Comparison of ENCODE assay signal across 17 cellular contexts in genomic region chr2:172919732-172920131, GRCh38.
DNase-seq lines count a peak whose midpoint lies in the region; ATAC-seq, FAIRE-seq and TF ChIP-seq lines count a peak whose summit lies in the region.
"Had no signal": no experiment of that assay in that cellular context is flagged by ENCODE, and none has a peak within 500 bp of the region (broad histone marks: within the 10 kb centered on the region; RNA-seq: fewer than 3 reads in every experiment).

No MANE protein-coding gene starts in this region.

- no peak for DNase-seq in H1 (ENCODE audit: low read depth in 1 of 2, low spot score in 2 of 2)
- DNase-seq in BE2C: no peak
- DNase-seq in COR-L47 (lab: John Stamatoyannopoulos, UW): no peak
- DNase-seq in CD14-positive monocyte (ENCODE audit: low spot score): no peak
- DNase-seq: activated CD4-positive, alpha-beta T cell treated with anti-CD3 and anti-CD28 coated beads for 4 hours; activated T-cell treated with anti-CD3 and anti-CD28 coated beads, Interleukin-2, amount 50 U/mL, for 4 hours; anterior cingulate cortex; CD4-positive, CD25-positive, alpha-beta regulatory T cell; mammary epithelial cell; NCI-H345; PC-9 had no signal

- no peak overlapping the region for H3K4me2 ChIP-seq in H1 (ENCODE audit: insufficient read depth in 1 of 2, low read depth in 2 of 2, low read length in 2 of 2)
- H3K4me2 ChIP-seq: PC-9 had no signal

- no peak overlapping the region for H4K91ac ChIP-seq in H1 (replicated peaks; ENCODE audit: insufficient read length, low read length)

- H3K9me3 Mint-ChIP-seq in CD14-positive monocyte: peaks cover 0 to 2% (median 0%) of the 10 kb centered on the region in 7 donors
- H3K9me3 Mint-ChIP-seq: activated T-cell treated with anti-CD3 and anti-CD28 coated beads, Interleukin-2, amount 50 U/mL, for 4 hours; CD4-positive, CD25-positive, alpha-beta regulatory T cell; dendritic cell treated with granulocyte-macrophage colony-stimulating factor and Interleukin-4, amounts not matched to agents 40 ng/mL and 50 ng/mL, for 4 days; T-helper 1 cell treated with Interleukin-12 subunit alpha and Interleukin-12 subunit beta and Interleukin-4 antibody, amounts not matched to agents 30 μg/mL and 1 μg/mL, for 36 hours had no signal

- H3K14ac ChIP-seq in H1 (ENCODE audit: insufficient read length): no peak overlapping the region

- H3K27me3 ChIP-seq in H1 (replicated peaks in 1 of 4; ENCODE audit: control insufficient read depth in 3 of 4, extremely low read depth in 1 of 4, insufficient read depth in 3 of 4, low read length in 3 of 4): no peaks in the 10 kb centered on the region
- H3K27me3 ChIP-seq in BE2C: no peaks in the 10 kb centered on the region

- CTCF ChIA-PET in H1 (lab: Charles Lee; ENCODE audit: partially characterized antibody): interaction anchor here (1.2 to 5.9 kb wide), 3 partner anchors 13 to 113 kb away, joined by 3 to 51 read pairs (median 8); no protein-coding TSS in a partner anchor

- H3K23ac ChIP-seq in H1 (ENCODE audit: insufficient read length): no peak overlapping the region

- no peak overlapping the region for H2BK20ac ChIP-seq in H1 (ENCODE audit: low read length)

- TF ChIP-seq CTCF in H1 (IDR thresholded peaks at IDR 0.05; ENCODE audit: control extremely low read depth in 1 of 3, insufficient read depth in 1 of 3, low read depth in 1 of 3, low read length in 3 of 3) (no peak), BE2C (IDR thresholded peaks at IDR 0.05; ENCODE audit: low read depth, low read length) (no peak), CD14-positive monocyte (IDR thresholded peaks at IDR 0.05) (no peak)

- no peak overlapping the region for H2BK15ac ChIP-seq in H1 (ENCODE audit: low read length)

- no peaks in the 10 kb centered on the region for H3K36me3 ChIP-seq in H1 (ENCODE audit: control insufficient read depth in 2 of 4, insufficient read depth in 4 of 4, low read length in 3 of 4)
- no peaks in the 10 kb centered on the region for H3K36me3 ChIP-seq in BE2C

- H3K79me1 ChIP-seq in H1 (ENCODE audit: low read depth, low read length): no peaks in the 10 kb centered on the region

- no peaks in the 10 kb centered on the region for H3K23me2 ChIP-seq in H1 (ENCODE audit: low read depth, low read length)

- no peak overlapping the region for H4K5ac ChIP-seq in H1 (ENCODE audit: insufficient read length, low read depth, low read length)

- H3K4me3 ChIP-seq in H1 (ENCODE audit: extremely low read depth in 1 of 4, insufficient read depth in 2 of 4, low read depth in 3 of 4, low read length in 4 of 4) (no peak overlapping the region), BE2C (ENCODE audit: low read depth, low read length) (no peak overlapping the region)
- H3K4me3 ChIP-seq: PC-9 had no signal

- peak overlapping the region; percentile 38; the same call in 1 of the 2 replicates for H4K8ac ChIP-seq in H1 (ENCODE audit: extremely low read depth, insufficient read depth, low read length)

- no peak for TF ChIP-seq EP300 in H1 (IDR thresholded peaks at IDR 0.05; ENCODE audit: borderline replicate concordance in 1 of 2, low read depth in 2 of 2, low read length in 2 of 2)

- no peak for TF ChIP-seq POLR2A in H1 (IDR thresholded peaks at IDR 0.05; ENCODE audit: control extremely low read depth in 1 of 2, low read depth in 2 of 2, low read length in 2 of 2)

- H2AK5ac ChIP-seq in H1 (ENCODE audit: low read depth, low read length): no peak overlapping the region

- POLR2A ChIA-PET in H1 (lab: Charles Lee; ENCODE audit: partially characterized antibody): no interaction called here

- WGBS in H1 (ENCODE audit: extremely low coverage in 1 of 2, insufficient coverage in 1 of 2, insufficient read length in 1 of 2, insufficient replicate concordance in 2 of 2, low coverage in 1 of 2, low lambda C conversion rate in 2 of 2, missing lambda C conversion rate in 1 of 2), 2 experiments: 86% methylated on average over 5 of the region's 5 CpGs; no CpG with 5 or more reads in 1 of the 2 experiments

- no peak overlapping the region for H2AFZ ChIP-seq in H1 (ENCODE audit: low read length)
- H2AFZ ChIP-seq: PC-9 had no signal

- H3K9ac ChIP-seq in H1 (replicated peaks in 1 of 4; ENCODE audit: extremely low read depth in 1 of 4, low read depth in 3 of 4, low read length in 3 of 4): no peak overlapping the region

- ATAC-seq in GM18873 (IDR thresholded peaks at IDR 0.05; ENCODE audit: low FRiP score, unreplicated experiment) (peak; percentile 82), GM21619 (IDR thresholded peaks at IDR 0.05; ENCODE audit: unreplicated experiment) (peak; percentile 81), HG03095 (IDR thresholded peaks at IDR 0.05; ENCODE audit: unreplicated experiment) (peak; percentile 90)
- ATAC-seq: activated T-cell treated with anti-CD3 and anti-CD28 coated beads, Interleukin-2, amount 50 U/mL, for 4 hours had no signal

- H3K27ac Mint-ChIP-seq in CD14-positive monocyte: peak overlapping the region in 1 of 7 donors; percentile 50
- H3K27ac Mint-ChIP-seq: CD4-positive, CD25-positive, alpha-beta regulatory T cell; dendritic cell treated with granulocyte-macrophage colony-stimulating factor and Interleukin-4, amounts not matched to agents 40 ng/mL and 50 ng/mL, for 4 days; T-helper 1 cell treated with Interleukin-12 subunit alpha and Interleukin-12 subunit beta and Interleukin-4 antibody, amounts not matched to agents 30 μg/mL and 1 μg/mL, for 36 hours had no signal

- intact Hi-C loops in CD14-positive monocyte (cut with micrococcal nuclease): no loop called here

- H3K79me2 ChIP-seq in H1 (ENCODE audit: control insufficient read depth in 1 of 2, insufficient read depth in 2 of 2, low read length in 2 of 2): no peaks in the 10 kb centered on the region

- peaks cover 4 to 14% (median 6%) of the 10 kb centered on the region in 3 donors for H3K27me3 Mint-ChIP-seq in CD14-positive monocyte (ENCODE audit: low read depth in 3 of 3)

- FAIRE-seq in H1 (lab: Jason Lieb, UNC): no peak

- H3K4me1 ChIP-seq in H1 (replicated peaks in 1 of 4; ENCODE audit: control insufficient read depth in 3 of 4, insufficient read depth in 4 of 4, low read length in 3 of 4): peaks cover 0 to 4% (median 0%) of the 10 kb centered on the region in 4 experiments; a peak in 2 of 7 replicates
- H3K4me1 ChIP-seq in BE2C: no peaks in the 10 kb centered on the region

- H4K20me1 ChIP-seq in H1 (replicated peaks in 1 of 2; ENCODE audit: control insufficient read depth in 1 of 2, insufficient read depth in 2 of 2, low read length in 2 of 2): no peaks in the 10 kb centered on the region

- no peak for TF ChIP-seq RAD21 in H1 (IDR thresholded peaks at IDR 0.05 in 1 of 2, conservative IDR thresholded peaks at IDR 0.05 in 1 of 2; ENCODE audit: low read depth in 2 of 2, low read length in 2 of 2)

- H3K4me3 Mint-ChIP-seq in CD14-positive monocyte: no peak overlapping the region
- H3K4me3 Mint-ChIP-seq: activated T-cell treated with anti-CD3 and anti-CD28 coated beads, Interleukin-2, amount 50 U/mL, for 4 hours; CD4-positive, CD25-positive, alpha-beta regulatory T cell; dendritic cell treated with granulocyte-macrophage colony-stimulating factor and Interleukin-4, amounts not matched to agents 40 ng/mL and 50 ng/mL, for 4 days; T-helper 1 cell treated with Interleukin-12 subunit alpha and Interleukin-12 subunit beta and Interleukin-4 antibody, amounts not matched to agents 30 μg/mL and 1 μg/mL, for 36 hours had no signal

- H2BK5ac ChIP-seq in H1 (ENCODE audit: low read depth, low read length): no peak overlapping the region

- no peak overlapping the region for H3K27ac ChIP-seq in H1 (ENCODE audit: low read depth, low read length)
- H3K27ac ChIP-seq: HL-60, PC-9 had no signal

- no peak overlapping the region for H3K56ac ChIP-seq in H1 (replicated peaks; ENCODE audit: insufficient read length, low read depth, low read length)

- peaks cover 3% of the 10 kb centered on the region for H3K4me1 Mint-ChIP-seq in CD14-positive monocyte
- H3K4me1 Mint-ChIP-seq: CD4-positive, CD25-positive, alpha-beta regulatory T cell had no signal

- no peak overlapping the region for H3K4ac ChIP-seq in H1 (replicated peaks; ENCODE audit: insufficient read length, low read depth, low read length)

- H2BK12ac ChIP-seq in H1 (ENCODE audit: low read depth, low read length): no peak overlapping the region

- no peaks in the 10 kb centered on the region for H3K36me3 Mint-ChIP-seq in CD14-positive monocyte
- H3K36me3 Mint-ChIP-seq: CD4-positive, CD25-positive, alpha-beta regulatory T cell had no signal

- no peak overlapping the region for H3K18ac ChIP-seq in H1 (ENCODE audit: extremely low read depth, low read length)

- H3K9me3 ChIP-seq in H1 (ENCODE audit: insufficient read depth in 2 of 2, low read depth in 1 of 2, low read length in 1 of 2) (no peaks in the 10 kb centered on the region), BE2C (no peaks in the 10 kb centered on the region)

- no peak overlapping the region for H2BK120ac ChIP-seq in H1 (replicated peaks; ENCODE audit: low read depth, low read length)

TF ChIP-seq in H1, 55 proteins besides CTCF, POLR2A, EP300 and RAD21 (continues in another document):
- TF ChIP-seq SRF (IDR thresholded peaks at IDR 0.05; ENCODE audit: low read depth, low read length) (no peak), USF2 (IDR thresholded peaks at IDR 0.05; ENCODE audit: low read length) (no peak), CEBPB (IDR thresholded peaks at IDR 0.05; ENCODE audit: low read depth, low read length) (no peak), TAF1 (IDR thresholded peaks at IDR 0.05; ENCODE audit: low read depth, low read length) (no peak), ZNF274 (IDR thresholded peaks at IDR 0.05; ENCODE audit: borderline replicate concordance, extremely low read depth, low read length) (no peak), CHD2 (IDR thresholded peaks at IDR 0.05; ENCODE audit: low read length) (no peak), RNF2 (IDR thresholded peaks at IDR 0.05; ENCODE audit: borderline replicate concordance, low read depth, low read length, missing control alignments, poor library complexity, severe bottlenecking) (no peak), RBBP5 (IDR thresholded peaks at IDR 0.05; ENCODE audit: borderline replicate concordance, low read depth, low read length) (no peak), CBX8 (IDR thresholded peaks at IDR 0.05; ENCODE audit: borderline replicate concordance, low read depth, low read length) (no peak), ASH2L (IDR thresholded peaks at IDR 0.05; ENCODE audit: low read length) (no peak), RFX5 (IDR thresholded peaks at IDR 0.05; ENCODE audit: borderline replicate concordance, low read depth, low read length) (no peak), TAF7 (optimal IDR thresholded peaks at IDR 0.05; ENCODE audit: borderline replicate concordance, low read depth, low read length) (no peak)
